ENCODE assay signal across 1 cellular context in the genomic region with DNA sequence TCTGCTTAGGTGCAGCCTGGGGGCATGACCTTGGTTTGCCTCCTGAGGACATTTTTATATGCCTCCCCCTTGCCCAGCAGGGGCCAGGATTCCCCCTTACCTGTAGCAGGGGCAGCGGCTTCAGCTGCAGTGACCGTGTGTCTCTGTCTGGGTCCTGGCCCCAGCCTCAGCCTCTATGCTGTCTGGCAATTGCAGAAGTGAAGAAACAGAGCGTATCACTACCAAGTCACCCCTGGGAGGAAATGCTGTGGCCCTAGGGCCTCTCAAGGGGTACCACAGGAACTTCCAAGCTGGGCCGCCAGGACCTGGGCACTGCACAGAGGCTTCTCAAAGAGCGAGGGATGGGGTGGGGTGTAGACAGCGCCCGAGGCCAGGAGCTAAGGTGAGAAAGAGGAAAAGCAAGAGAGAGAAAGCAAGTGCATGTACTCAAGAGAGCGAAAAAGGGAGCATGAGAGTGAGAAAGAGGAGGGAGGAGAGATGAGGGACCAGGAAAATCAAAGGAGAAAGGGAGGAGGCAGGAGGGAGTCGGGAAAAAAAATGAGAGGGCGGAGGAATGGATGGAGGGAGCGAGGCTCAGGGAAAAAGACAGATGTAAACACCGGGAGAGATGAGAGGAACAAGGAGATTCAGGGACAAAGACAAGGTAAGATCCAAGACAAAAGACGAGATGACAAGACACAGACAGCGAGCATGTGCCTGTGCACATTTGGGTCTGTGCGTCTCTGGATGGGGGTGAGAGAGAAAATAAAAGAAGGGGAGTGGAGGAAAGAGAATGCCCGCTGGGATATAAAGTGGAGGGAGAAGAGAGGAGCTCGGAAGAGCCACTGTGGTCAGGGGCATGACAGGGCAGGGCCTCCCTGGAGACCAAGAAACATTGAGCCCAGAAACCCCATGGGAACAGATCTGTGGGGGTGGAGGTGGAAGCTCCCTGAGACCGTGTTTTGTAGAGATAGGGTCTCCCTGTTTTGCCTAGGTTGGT.
TF ChIP-seq lines count a peak whose summit lies in the region.

A gene with protein sequence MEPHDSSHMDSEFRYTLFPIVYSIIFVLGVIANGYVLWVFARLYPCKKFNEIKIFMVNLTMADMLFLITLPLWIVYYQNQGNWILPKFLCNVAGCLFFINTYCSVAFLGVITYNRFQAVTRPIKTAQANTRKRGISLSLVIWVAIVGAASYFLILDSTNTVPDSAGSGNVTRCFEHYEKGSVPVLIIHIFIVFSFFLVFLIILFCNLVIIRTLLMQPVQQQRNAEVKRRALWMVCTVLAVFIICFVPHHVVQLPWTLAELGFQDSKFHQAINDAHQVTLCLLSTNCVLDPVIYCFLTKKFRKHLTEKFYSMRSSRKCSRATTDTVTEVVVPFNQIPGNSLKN (minus strand): TSS at position 199 of the 979 bp plus-strand sequence. CDS start 25,669 bp downstream, outside the sequence.

TF ChIP-seq in SK-N-SH, 30 proteins besides CTCF, POLR2A, EP300 and RAD21 (continued from another document):
- TF ChIP-seq, protein P1, sequence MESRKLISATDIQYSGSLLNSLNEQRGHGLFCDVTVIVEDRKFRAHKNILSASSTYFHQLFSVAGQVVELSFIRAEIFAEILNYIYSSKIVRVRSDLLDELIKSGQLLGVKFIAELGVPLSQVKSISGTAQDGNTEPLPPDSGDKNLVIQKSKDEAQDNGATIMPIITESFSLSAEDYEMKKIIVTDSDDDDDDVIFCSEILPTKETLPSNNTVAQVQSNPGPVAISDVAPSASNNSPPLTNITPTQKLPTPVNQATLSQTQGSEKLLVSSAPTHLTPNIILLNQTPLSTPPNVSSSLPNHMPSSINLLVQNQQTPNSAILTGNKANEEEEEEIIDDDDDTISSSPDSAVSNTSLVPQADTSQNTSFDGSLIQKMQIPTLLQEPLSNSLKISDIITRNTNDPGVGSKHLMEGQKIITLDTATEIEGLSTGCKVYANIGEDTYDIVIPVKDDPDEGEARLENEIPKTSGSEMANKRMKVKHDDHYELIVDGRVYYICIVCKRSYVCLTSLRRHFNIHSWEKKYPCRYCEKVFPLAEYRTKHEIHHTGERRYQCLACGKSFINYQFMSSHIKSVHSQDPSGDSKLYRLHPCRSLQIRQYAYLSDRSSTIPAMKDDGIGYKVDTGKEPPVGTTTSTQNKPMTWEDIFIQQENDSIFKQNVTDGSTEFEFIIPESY (IDR thresholded peaks at IDR 0.05; ENCODE audit: borderline replicate concordance, low read depth): no peak
